Comparison of ENCODE assay signal across 17 cellular contexts in the genomic region with DNA sequence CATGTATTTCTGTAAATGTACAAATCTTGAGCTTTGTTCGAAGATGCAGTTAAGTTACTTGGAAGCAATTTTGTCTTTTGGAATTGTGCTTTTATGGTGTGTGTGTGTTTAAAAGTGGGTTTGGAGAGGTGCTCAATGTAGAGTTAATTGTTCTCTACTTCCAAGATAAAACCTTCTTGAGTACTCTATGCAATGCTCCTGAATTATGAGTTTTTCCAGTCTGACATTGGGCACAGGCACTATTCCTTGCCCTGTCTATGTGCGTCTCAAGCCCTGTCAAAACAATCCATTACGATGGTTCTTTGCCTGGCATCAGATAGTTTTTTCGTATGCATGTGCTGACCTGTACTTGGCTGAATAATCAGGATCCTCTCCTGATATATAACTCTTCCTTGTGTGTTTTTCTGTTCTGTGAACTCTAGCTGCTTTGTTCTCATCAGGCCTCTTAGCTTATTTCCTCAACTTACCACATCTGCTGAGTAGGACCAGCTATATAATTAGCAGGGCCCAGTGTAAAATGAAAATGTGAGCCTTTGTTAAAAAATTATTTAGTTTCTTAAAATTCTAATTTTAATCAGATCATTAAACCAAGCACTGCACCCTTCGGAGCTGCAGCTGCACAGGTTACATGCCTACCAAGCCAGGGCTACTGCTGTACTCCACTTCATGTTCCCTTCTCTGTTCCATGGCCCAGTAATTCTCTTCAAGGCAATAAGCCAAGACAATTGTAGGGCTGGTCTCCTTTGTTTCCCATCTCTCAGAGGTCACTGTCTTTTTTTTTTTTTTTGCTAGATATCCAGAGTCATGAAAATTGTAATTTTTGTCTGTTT.
DNase-seq lines count a peak whose midpoint lies in the region; ATAC-seq, FAIRE-seq and TF ChIP-seq lines count a peak whose summit lies in the region.
"Had no signal": no experiment of that assay in that cellular context is flagged by ENCODE, and none has a peak within 500 bp of the region (broad histone marks: within the 10 kb centered on the region; RNA-seq: fewer than 3 reads in every experiment).

No MANE protein-coding gene starts in this region.

- TF ChIP-seq POLR2A in K562 (conservative IDR thresholded peaks at IDR 0.05), result no peak

- H3K27me3 ChIP-seq in A673 (replicated peaks; ENCODE audit: insufficient read depth, low read depth, low read length, poor library complexity) (no peaks in the 10 kb centered on the region), K562 (ENCODE audit: control insufficient read depth in 2 of 2, insufficient read depth in 2 of 2, low read length in 2 of 2) (no peaks in the 10 kb centered on the region)
- H3K27me3 ChIP-seq: esophagus muscularis mucosa had no signal

- WGBS in K562 (ENCODE audit: insufficient coverage, low coverage, missing lambda C conversion rate), result 73% methylated on average over 5 of the region's 5 CpGs

- peaks cover 19% of the 10 kb centered on the region for H3K36me3 Mint-ChIP-seq in mesothelial cell of epicardium
- peaks cover 16% of the 10 kb centered on the region for H3K36me3 Mint-ChIP-seq in activated T-helper 2 cell treated with anti-CD3 and anti-CD28 coated beads, Interferon-gamma antibody, Interleukin-2, Interleukin-4, amounts not matched to agents 10 μg/mL and 5 μg/mL and 100 μg/mL, durations not matched to agents 14 hours and 24 hours and 36 hours (ENCODE audit: low read depth)
- peaks cover 11 to 30% of the 10 kb centered on the region in 2 donors for H3K36me3 Mint-ChIP-seq in stimulated activated naive B cell treated with anti-CD40 and anti-IgM and Interleukin-4, amounts not matched to agents 10 μg/mL and 1 μg/mL and 100 μg/mL, for 72 hours

- peaks cover 24% of the 10 kb centered on the region for H3K4me1 Mint-ChIP-seq in mesothelial cell of epicardium
- H3K4me1 Mint-ChIP-seq in activated T-helper 2 cell treated with anti-CD3 and anti-CD28 coated beads, Interferon-gamma antibody, Interleukin-2, Interleukin-4, amounts not matched to agents 10 μg/mL and 5 μg/mL and 100 μg/mL, durations not matched to agents 14 hours and 24 hours and 36 hours (ENCODE audit: low read depth), result peaks cover 36% of the 10 kb centered on the region
- H3K4me1 Mint-ChIP-seq in stimulated activated naive B cell treated with anti-CD40 and anti-IgM and Interleukin-4, amounts not matched to agents 10 μg/mL and 1 μg/mL and 100 μg/mL, for 72 hours, result peaks cover 42 to 60% of the 10 kb centered on the region in 2 donors

- H3K4me2 ChIP-seq in K562 (ENCODE audit: insufficient read depth, low read length), result no peak overlapping the region

- peaks cover 22% of the 10 kb centered on the region; the same call in 1 of the 3 replicates for H3K79me2 ChIP-seq in K562 (ENCODE audit: control insufficient read depth, insufficient read depth, low read length)

- H4K20me1 ChIP-seq in K562 (replicated peaks; ENCODE audit: control insufficient read depth, insufficient read depth, low read length), result no peaks in the 10 kb centered on the region; the same call in none of the 2 replicates

- peak; percentile 23 for FAIRE-seq in K562 (lab: Jason Lieb, UNC)
- FAIRE-seq: colon had no signal

- in situ Hi-C loops in K562 (cut with MboI), result no loop called here

- H3K4me3 ChIP-seq in A673 (ENCODE audit: low read depth, low read length, poor library complexity, severe bottlenecking) (no peak overlapping the region), K562 (no peak overlapping the region)
- H3K4me3 ChIP-seq: esophagus muscularis mucosa had no signal

- TF ChIP-seq EP300 in K562 (IDR thresholded peaks at IDR 0.05; ENCODE audit: low read length), result no peak

- no peak overlapping the region for H3K9ac ChIP-seq in K562 (ENCODE audit: insufficient read depth in 1 of 2, low read depth in 2 of 2, low read length in 2 of 2)

- no peak for TF ChIP-seq RAD21 in K562 (CRISPR knock-in tag; conservative IDR thresholded peaks at IDR 0.05 in 1 of 2, IDR thresholded peaks at IDR 0.05 in 1 of 2)

- peak overlapping the region; percentile 18 for H3K27ac ChIP-seq in A673 (ENCODE audit: low read depth, low read length, poor library complexity, severe bottlenecking)
- H3K27ac ChIP-seq in K562 (ENCODE audit: extremely low read depth, low read depth, low read length), result no peak overlapping the region
- H3K27ac ChIP-seq: esophagus muscularis mucosa had no signal

- H2AFZ ChIP-seq in K562 (ENCODE audit: low read depth, low read length), result no peak overlapping the region

- ATAC-seq in K562 (no peak), Right ventricle myocardium superior (ENCODE audit: poor library complexity) (no peak)
- ATAC-seq in stimulated activated naive B cell treated with anti-CD40 and anti-IgM and Interleukin-4, amounts not matched to agents 10 μg/mL and 1 μg/mL and 100 μg/mL, for 72 hours (replicated peaks), result no peak

- BruUV-seq in A673 (replicated peaks; lab: Mats Ljungman, UMichigan) (no TSS peak), K562 (replicated peaks; lab: Mats Ljungman, UMichigan) (no TSS peak)

- H3K9me3 ChIP-seq in A673 (ENCODE audit: low read depth, low read length, poor library complexity, severe bottlenecking) (peaks cover 11% of the 10 kb centered on the region), K562 (replicated peaks; ENCODE audit: control insufficient read depth, insufficient read depth, low read depth, low read length) (peaks cover 4% of the 10 kb centered on the region; the same call in 1 of the 2 replicates)

- H3K9me3 Mint-ChIP-seq in mesothelial cell of epicardium, result peaks cover 12% of the 10 kb centered on the region
- peaks cover 14% of the 10 kb centered on the region for H3K9me3 Mint-ChIP-seq in activated T-helper 2 cell treated with anti-CD3 and anti-CD28 coated beads, Interferon-gamma antibody, Interleukin-2, Interleukin-4, amounts not matched to agents 10 μg/mL and 5 μg/mL and 100 μg/mL, durations not matched to agents 14 hours and 24 hours and 36 hours
- H3K9me3 Mint-ChIP-seq in stimulated activated naive B cell treated with anti-CD40 and anti-IgM and Interleukin-4, amounts not matched to agents 10 μg/mL and 1 μg/mL and 100 μg/mL, for 72 hours, result peaks cover 4 to 5% of the 10 kb centered on the region in 2 donors

- no peaks in the 10 kb centered on the region for H3K27me3 Mint-ChIP-seq in mesothelial cell of epicardium (ENCODE audit: low read depth)
- no peaks in the 10 kb centered on the region for H3K27me3 Mint-ChIP-seq in activated T-helper 2 cell treated with anti-CD3 and anti-CD28 coated beads, Interferon-gamma antibody, Interleukin-2, Interleukin-4, amounts not matched to agents 10 μg/mL and 5 μg/mL and 100 μg/mL, durations not matched to agents 14 hours and 24 hours and 36 hours (ENCODE audit: low read depth)
- no peaks in the 10 kb centered on the region for H3K27me3 Mint-ChIP-seq in stimulated activated naive B cell treated with anti-CD40 and anti-IgM and Interleukin-4, amounts not matched to agents 10 μg/mL and 1 μg/mL and 100 μg/mL, for 72 hours
- H3K27me3 Mint-ChIP-seq: progenitor cell of endocrine pancreas had no signal

- CTCF ChIA-PET in A673 (lab: Charles Lee) (no interaction called here), K562 (lab: Yijun Ruan, JAX; ENCODE audit: low intra/inter-chr PET ratio) (no interaction called here)

- no peak overlapping the region for H3K4me3 Mint-ChIP-seq in mesothelial cell of epicardium
- H3K4me3 Mint-ChIP-seq in activated T-helper 2 cell treated with anti-CD3 and anti-CD28 coated beads, Interferon-gamma antibody, Interleukin-2, Interleukin-4, amounts not matched to agents 10 μg/mL and 5 μg/mL and 100 μg/mL, durations not matched to agents 14 hours and 24 hours and 36 hours (ENCODE audit: low read depth), result no peak overlapping the region
- H3K4me3 Mint-ChIP-seq in stimulated activated naive B cell treated with anti-CD40 and anti-IgM and Interleukin-4, amounts not matched to agents 10 μg/mL and 1 μg/mL and 100 μg/mL, for 72 hours, result no peak overlapping the region

- DNase-seq in A673 (ENCODE audit: low spot score) (no peak), NCI-H1105 treated with DMSO at 0.1 percent for 48 hours (lab: John Stamatoyannopoulos, UW) (peak; percentile 45), K562 (ENCODE audit: extremely low read depth in 1 of 4, low spot score in 3 of 4) (no peak), mesothelial cell of epicardium (ENCODE audit: low spot score in 2 of 2, unreplicated experiment in 2 of 2) (no peak), Right ventricle myocardium superior (no peak), SK-N-DZ (ENCODE audit: low spot score) (no peak)
- DNase-seq in activated T-helper 2 cell treated with anti-CD3 and anti-CD28 coated beads, Interferon-gamma antibody, Interleukin-2, Interleukin-4, amounts not matched to agents 10 μg/mL and 5 μg/mL and 100 μg/mL, durations not matched to agents 14 hours and 24 hours and 36 hours (ENCODE audit: low spot score), result no peak
- DNase-seq in stimulated activated naive B cell treated with anti-CD40 and anti-IgM and Interleukin-4, amounts not matched to agents 10 μg/mL and 1 μg/mL and 100 μg/mL, for 72 hours, result no peak
- DNase-seq: Calu3; head of caudate nucleus; islet precursor cell; NCI-H446 treated with DMSO at 0.1 percent for 48 hours; stimulated activated CD4-positive, alpha-beta T cell treated with anti-CD3 and anti-CD28 coated beads, Interleukin-12 subunit alpha, Interleukin-12 subunit beta, amount 100 ng/mL, for 4 hours; stimulated activated naive CD4-positive, alpha-beta T cell treated with Interleukin-2 at 50 U/mL for 16 hours had no signal

- no peaks in the 10 kb centered on the region for H3K9me1 ChIP-seq in K562 (ENCODE audit: control insufficient read depth, insufficient read depth, low read length)

- POLR2A ChIA-PET in A673 (lab: Charles Lee; ENCODE audit: low non-redundant PET) (interaction anchor here (0.9 kb wide), 1 partner anchor 298 kb away, joined by 8 read pairs; no protein-coding TSS in a partner anchor), K562 (lab: Yijun Ruan, JAX) (no interaction called here)

- no peaks in the 10 kb centered on the region for H3K36me3 ChIP-seq in A673 (ENCODE audit: insufficient read depth, low read length, poor library complexity, severe bottlenecking)
- no peaks in the 10 kb centered on the region for H3K36me3 ChIP-seq in K562 (ENCODE audit: control insufficient read depth, insufficient read depth, low read length)
- H3K36me3 ChIP-seq: esophagus muscularis mucosa had no signal

- intact Hi-C loops in A673 (cut with micrococcal nuclease; ENCODE audit: unreplicated experiment) (no loop called here), K562 (cut with micrococcal nuclease) (no loop called here), Right ventricle myocardium superior (cut with DNase I) (no loop called here)
- intact Hi-C loops in activated T-helper 2 cell treated with anti-CD3 and anti-CD28 coated beads, Interferon-gamma antibody, Interleukin-2, Interleukin-4, amounts not matched to agents 10 μg/mL and 5 μg/mL and 100 μg/mL, durations not matched to agents 14 hours and 24 hours and 36 hours (cut with micrococcal nuclease), result loop anchor here (5.0 to 10.0 kb wide), 2 partner anchors 45 to 737 kb away; no protein-coding TSS in a partner anchor

- peaks cover 41% of the 10 kb centered on the region for H3K4me1 ChIP-seq in A673 (ENCODE audit: insufficient read depth, low read length, poor library complexity, severe bottlenecking)
- no peaks in the 10 kb centered on the region; a peak in 1 of 5 replicates for H3K4me1 ChIP-seq in K562 (replicated peaks in 1 of 2; ENCODE audit: control insufficient read depth in 2 of 2, insufficient read depth in 2 of 2, low read length in 2 of 2)

- no peak for TF ChIP-seq CTCF in A673 (conservative IDR thresholded peaks at IDR 0.05; ENCODE audit: low read depth, low read length)
- no peak for TF ChIP-seq CTCF in K562 (IDR thresholded peaks at IDR 0.05 in 2 of 3, conservative IDR thresholded peaks at IDR 0.05 in 1 of 3; ENCODE audit: insufficient read depth in 2 of 3, low read depth in 1 of 3, low read length in 3 of 3)
- TF ChIP-seq CTCF in mesothelial cell of epicardium (IDR thresholded peaks at IDR 0.05; ENCODE audit: unreplicated experiment), result no peak

- peak overlapping the region; percentile 52 for H3K27ac Mint-ChIP-seq in mesothelial cell of epicardium
- no peak overlapping the region for H3K27ac Mint-ChIP-seq in activated T-helper 2 cell treated with anti-CD3 and anti-CD28 coated beads, Interferon-gamma antibody, Interleukin-2, Interleukin-4, amounts not matched to agents 10 μg/mL and 5 μg/mL and 100 μg/mL, durations not matched to agents 14 hours and 24 hours and 36 hours
- no peak overlapping the region for H3K27ac Mint-ChIP-seq in stimulated activated naive B cell treated with anti-CD40 and anti-IgM and Interleukin-4, amounts not matched to agents 10 μg/mL and 1 μg/mL and 100 μg/mL, for 72 hours
- H3K27ac Mint-ChIP-seq: progenitor cell of endocrine pancreas had no signal
